In the genomic region with DNA sequence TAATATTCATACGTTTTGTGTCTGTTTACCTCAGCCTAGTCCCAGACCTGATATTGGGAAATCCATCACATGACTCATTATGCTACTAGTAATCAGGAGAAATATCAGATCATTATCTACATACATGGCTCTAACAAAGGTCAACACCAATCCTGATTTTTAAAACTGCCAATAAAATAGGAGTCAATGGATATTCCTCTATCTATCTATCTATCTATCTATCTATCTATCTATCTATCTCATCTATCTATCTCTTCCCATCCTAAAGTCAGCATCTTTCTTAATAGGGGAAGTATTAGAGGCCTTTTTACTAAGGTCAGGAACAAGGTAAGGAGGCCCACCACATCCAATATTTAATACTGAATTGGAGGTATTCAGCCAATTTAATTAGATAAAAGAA, we compare ENCODE assay signal across 35 cellular contexts. TPM values are rescaled to one million over a fixed set of nuclear protein-coding genes. Genes with fewer than 3 reads are reported as not detected.
"Had no signal": no experiment of that assay in that cellular context is flagged by ENCODE, and none has a peak within 500 bp of the region (broad histone marks: within the 10 kb centered on the region; RNA-seq: fewer than 3 reads in every experiment).

No MANE protein-coding gene starts in this region.

- H3K9me3 ChIP-seq: adrenal gland, body of pancreas had no signal

- H3K36me3 ChIP-seq: adrenal gland, brain microvascular endothelial cell had no signal

- FAIRE-seq: astrocyte, TTC549 had no signal

- DNase-seq: activated B cell treated with CpG ODN at 0.5 μM for 24 hours; activated CD4-positive, alpha-beta memory T cell treated with anti-CD3 and anti-CD28 coated beads for 36 hours; activated CD4-positive, alpha-beta T cell treated with anti-CD3 and anti-CD28 coated beads for 4 hours; activated CD4-positive, alpha-beta T cell treated with anti-CD3 and anti-CD28 coated beads, Interleukin-2, amount 10 ng/mL, durations not matched to agents 24 days and 14 days; activated CD4-positive, alpha-beta T cell treated with anti-CD3 and anti-CD28 coated beads, Interleukin-2, amount 50 U/mL, for 1 hour; activated CD4-positive, alpha-beta T cell treated with anti-CD3 and anti-CD28 coated beads, Interleukin-2, amount 50 U/mL, for 4 hours; activated CD4-positive, CD25-positive, alpha-beta regulatory T cell treated with anti-CD3 and anti-CD28 coated beads, Interleukin-2, amount 50 U/mL, for 72 hours; activated CD8-positive, alpha-beta memory T cell treated with anti-CD3 and anti-CD28 coated beads, Interleukin-2, amount 50 U/mL, for 4 hours; activated CD8-positive, alpha-beta T cell treated with anti-CD3 and anti-CD28 coated beads for 36 hours; activated effector memory CD4-positive, alpha-beta T cell treated with anti-CD3 and anti-CD28 coated beads, Interleukin-2, amount 50 U/mL, for 16 hours; activated gamma-delta T cell treated with Interleukin-2 at 50 U/mL for 16 hours; activated naive CD4-positive, alpha-beta T cell; activated naive CD4-positive, alpha-beta T cell treated with anti-CD3 and anti-CD28 coated beads for 36 hours; activated naive CD4-positive, alpha-beta T cell treated with anti-CD3 and anti-CD28 coated beads, Interleukin-2, amount 50 U/mL, for 16 hours; activated naive CD8-positive, alpha-beta T cell treated with anti-CD3 and anti-CD28 coated beads for 36 hours; activated T-cell treated with anti-CD3 and anti-CD28 coated beads for 4 hours; activated T-cell treated with anti-CD3 and anti-CD28 coated beads, Interleukin-2, amount 50 U/mL, for 1 hour; activated T-cell treated with anti-CD3 and anti-CD28 coated beads, Interleukin-2, amount 50 U/mL, for 4 hours; activated T-cell treated with anti-CD3 and anti-CD28 coated beads, Interleukin-2, amount 50 U/mL, for 72 hours; amniotic stem cell; aorta; body of pancreas; brain microvascular endothelial cell; central memory CD4-positive, alpha-beta T cell; T-helper 1 cell; T-helper 2 cell; T-helper 9 cell had no signal

- H3K27ac ChIP-seq: adrenal gland, body of pancreas, brain microvascular endothelial cell, VCaP had no signal

- H3K4me3 ChIP-seq: adrenal gland, body of pancreas had no signal

- ATAC-seq: activated CD8-positive, alpha-beta T cell treated with anti-CD3 and anti-CD28 coated beads for 36 hours; activated naive CD4-positive, alpha-beta T cell treated with anti-CD3 and anti-CD28 coated beads, Interleukin-2, amount 50 U/mL, for 72 hours; activated T-cell treated with anti-CD3 and anti-CD28 coated beads, Interleukin-2, amount 50 U/mL, for 4 hours; activated T-cell treated with anti-CD3 and anti-CD28 coated beads, Interleukin-2, amount 50 U/mL, for 72 hours; activated T-helper 17 cell treated with anti-CD3 and anti-CD28 coated beads, Interleukin-2, amount 50 U/mL, for 72 hours; body of pancreas had no signal

RNA-seq across cellular contexts. Expression of gene RASGEF1C, which starts 4.6 kb away (rescaled TPM):
- total RNA-seq: activated B cell treated with CpG ODN at 0.5 μM for 24 hours; activated CD4-positive, alpha-beta memory T cell treated with anti-CD3 and anti-CD28 coated beads for 36 hours; activated CD4-positive, alpha-beta T cell treated with anti-CD3 and anti-CD28 coated beads, Interleukin-2, amount 10 ng/mL, durations not matched to agents 24 days and 14 days; activated CD8-positive, alpha-beta memory T cell treated with anti-CD3 and anti-CD28 coated beads for 36 hours; activated CD8-positive, alpha-beta T cell treated with anti-CD3 and anti-CD28 coated beads for 36 hours; activated naive CD4-positive, alpha-beta T cell treated with anti-CD3 and anti-CD28 coated beads for 36 hours; activated naive CD4-positive, alpha-beta T cell treated with anti-CD3 and anti-CD28 coated beads, Interleukin-2, amount 50 U/mL, for 72 hours; activated naive CD8-positive, alpha-beta T cell treated with anti-CD3 and anti-CD28 coated beads for 36 hours; activated T-cell treated with anti-CD3 and anti-CD28 coated beads, Interleukin-2, amount 50 U/mL, for 4 hours; activated T-cell treated with anti-CD3 and anti-CD28 coated beads, Interleukin-2, amount 50 U/mL, for 72 hours; activated T-helper 1 cell treated with anti-CD3 and anti-CD28 coated beads, Interleukin-12 subunit alpha, Interleukin-12 subunit beta, Interleukin-2, Interleukin-4 antibody, amounts not matched to agents 30 ng/mL and 10 ng/mL and 1 ng/mL, durations not matched to agents 14 hours and 24 hours and 36 hours; activated T-helper 17 cell treated with anti-CD3 and anti-CD28 coated beads, Interleukin-2, amount 50 U/mL, for 72 hours; body of pancreas had no signal
- polyA plus RNA-seq: aorta had no signal
